In genomic region chr4:163528618-163529017, GRCh38 we compare ENCODE assay signal across 27 cellular contexts. TPM values are rescaled to one million over a fixed set of nuclear protein-coding genes. Genes with fewer than 3 reads are reported as not detected.
"Had no signal": no experiment of that assay in that cellular context is flagged by ENCODE, and none has a peak within 500 bp of the region (broad histone marks: within the 10 kb centered on the region; RNA-seq: fewer than 3 reads in every experiment).

No MANE protein-coding gene starts in this region.

- H3K9me2 ChIP-seq: SK-N-SH had no signal

- H3K4me2 ChIP-seq: SK-N-SH had no signal

- H3K4me3 Mint-ChIP-seq: T-cell; T-helper 1 cell treated with Interleukin-12 subunit alpha and Interleukin-12 subunit beta and Interleukin-4 antibody, amounts not matched to agents 30 μg/mL and 1 μg/mL, for 36 hours had no signal

- ATAC-seq: T-cell had no signal

- H3K27ac Mint-ChIP-seq: T-cell; T-helper 1 cell treated with Interleukin-12 subunit alpha and Interleukin-12 subunit beta and Interleukin-4 antibody, amounts not matched to agents 30 μg/mL and 1 μg/mL, for 36 hours had no signal

- H3K27ac ChIP-seq: RWPE1 had no signal

- DNase-seq: Kasumi-1, KBM-7, MV-4-11, NCI-H1048, NCI-H1105, NCI-H1417, NCI-H1436 treated with DMSO at 0.1 percent for 48 hours, NCI-H1694, NCI-H187 treated with DMSO at 0.1 percent for 48 hours, NCI-H2029 treated with DMSO at 0.1 percent for 48 hours, NCI-H2107, NCI-H2227 treated with DMSO at 0.1 percent for 48 hours, NCI-H524 treated with DMSO at 0.1 percent for 48 hours, NCI-H69, NCI-H774, SHP77, SK-N-SH, SW 1271, T-cell had no signal

- H3K4me1 Mint-ChIP-seq: T-cell had no signal

- FAIRE-seq: RCC 7860 had no signal

- H3K9me3 Mint-ChIP-seq: IgD-negative memory B cell; T-cell; T-helper 1 cell treated with Interleukin-12 subunit alpha and Interleukin-12 subunit beta and Interleukin-4 antibody, amounts not matched to agents 30 μg/mL and 1 μg/mL, for 36 hours had no signal

- H3K9ac ChIP-seq: SK-N-SH had no signal

- H3K27me3 Mint-ChIP-seq: IgD-negative memory B cell, T-cell had no signal

- H3K9me3 ChIP-seq: SK-N-SH had no signal

RNA-seq across cellular contexts. Expression of gene TKTL2, which starts 55.1 kb away (rescaled TPM):
- total RNA-seq: HT1080, M059J, NCI-H460, SK-MEL-5, T-cell had no signal
- polyA plus RNA-seq: IgD-negative memory B cell, SK-N-SH had no signal
